In the genomic region with DNA sequence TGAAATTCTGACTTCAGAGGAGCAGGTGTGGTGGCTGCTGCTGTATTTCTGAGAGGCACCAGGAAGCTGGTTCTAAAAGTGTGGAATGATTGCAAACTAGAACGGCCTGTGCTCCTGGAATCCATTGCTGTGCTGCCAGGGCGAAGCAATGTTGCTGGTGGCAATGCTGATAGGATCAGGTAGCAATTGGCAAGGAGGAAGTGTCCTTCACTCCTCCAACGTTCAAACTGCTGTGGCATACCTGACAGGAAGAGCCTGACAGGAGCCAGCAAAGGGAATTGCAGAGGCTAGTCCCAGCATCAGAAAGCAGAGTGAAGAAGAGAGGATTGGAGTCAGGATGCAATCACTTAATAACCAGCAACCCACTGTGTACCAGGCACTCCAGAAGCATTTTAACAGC, we compare ENCODE assay signal across 15 cellular contexts.
"Had no signal": no experiment of that assay in that cellular context is flagged by ENCODE, and none has a peak within 500 bp of the region (broad histone marks: within the 10 kb centered on the region; RNA-seq: fewer than 3 reads in every experiment).

No MANE protein-coding gene starts in this region.

- FAIRE-seq: pancreas had no signal

- ATAC-seq: activated CD8-positive, alpha-beta memory T cell treated with anti-CD3 and anti-CD28 coated beads, Interleukin-2, amount 10 ng/mL, durations not matched to agents 7 days and 5 days; effector memory CD8-positive, alpha-beta T cell; natural killer cell; pancreas had no signal

- H3K27me3 ChIP-seq: neutrophil, pancreas, spleen had no signal

- H3K4me1 ChIP-seq: pancreas, spleen had no signal

- H3K9me3 ChIP-seq: neutrophil, pancreas, spleen had no signal

- H3K36me3 ChIP-seq: neutrophil, pancreas, spleen had no signal

- H3K27ac ChIP-seq: neutrophil, pancreas, spleen had no signal

- H3K4me3 ChIP-seq: pancreas, spleen had no signal

- DNase-seq: activated CD4-positive, alpha-beta memory T cell treated with anti-CD3 and anti-CD28 coated beads, Interleukin-2, amount 10 ng/mL, durations not matched to agents 7 days and 5 days; activated CD4-positive, alpha-beta T cell treated with anti-CD3 and anti-CD28 coated beads for 4 hours; activated CD8-positive, alpha-beta memory T cell treated with anti-CD3 and anti-CD28 coated beads, Interleukin-2, amount 10 ng/mL, durations not matched to agents 7 days and 5 days; activated naive CD4-positive, alpha-beta T cell; activated naive CD8-positive, alpha-beta T cell treated with anti-CD3 and anti-CD28 coated beads for 36 hours; amniotic stem cell; effector memory CD8-positive, alpha-beta T cell; immature natural killer cell; kidney glomerular epithelial cell; natural killer cell; pancreas; spleen; stimulated activated CD8-positive, alpha-beta memory T cell treated with anti-CD3 and anti-CD28 coated beads, Interleukin-4, amount 100 ng/mL, for 48 hours; stimulated activated naive CD4-positive, alpha-beta T cell had no signal
